ENCODE assay signal across 25 cellular contexts in genomic region chr17:76345377-76345945, GRCh38. TPM values are rescaled to one million over a fixed set of nuclear protein-coding genes. Genes with fewer than 3 reads are reported as not detected.
DNase-seq lines count a peak whose midpoint lies in the region; ATAC-seq and TF ChIP-seq lines count a peak whose summit lies in the region.
"Had no signal": no experiment of that assay in that cellular context is flagged by ENCODE, and none has a peak within 500 bp of the region (broad histone marks: within the 10 kb centered on the region; RNA-seq: fewer than 3 reads in every experiment).

No MANE protein-coding gene starts in this region.

- no peak overlapping the region for H3K4me3 Mint-ChIP-seq in activated CD4-positive, alpha-beta T cell treated with anti-CD3 and anti-CD28 coated beads for 36 hours
- no peak overlapping the region for H3K4me3 Mint-ChIP-seq in activated CD4-positive, alpha-beta T cell treated with anti-CD3 and anti-CD28 coated beads, Interleukin-2, amount 10 ng/mL, durations not matched to agents 7 days and 5 days
- peak overlapping the region; percentile 43 for H3K4me3 Mint-ChIP-seq in glutamatergic neuron (ENCODE audit: unreplicated experiment)
- H3K4me3 Mint-ChIP-seq: activated CD8-positive, alpha-beta memory T cell treated with anti-CD3 and anti-CD28 coated beads, Interleukin-2, amount 10 ng/mL, durations not matched to agents 7 days and 5 days; CD4-positive, alpha-beta T cell; central memory CD8-positive, alpha-beta T cell; effector memory CD8-positive, alpha-beta T cell; natural killer cell had no signal

- no peaks in the 10 kb centered on the region for H3K27me3 Mint-ChIP-seq in activated CD4-positive, alpha-beta T cell treated with anti-CD3 and anti-CD28 coated beads for 36 hours
- H3K27me3 Mint-ChIP-seq in activated CD4-positive, alpha-beta T cell treated with anti-CD3 and anti-CD28 coated beads, Interleukin-2, amount 10 ng/mL, durations not matched to agents 7 days and 5 days = no peaks in the 10 kb centered on the region
- H3K27me3 Mint-ChIP-seq in glutamatergic neuron (ENCODE audit: unreplicated experiment) = peaks cover 5% of the 10 kb centered on the region
- H3K27me3 Mint-ChIP-seq: activated CD8-positive, alpha-beta memory T cell treated with anti-CD3 and anti-CD28 coated beads, Interleukin-2, amount 10 ng/mL, durations not matched to agents 7 days and 5 days; CD4-positive, alpha-beta T cell; central memory CD8-positive, alpha-beta T cell; effector memory CD8-positive, alpha-beta T cell had no signal

- CTCF ChIA-PET in activated CD4-positive, alpha-beta T cell treated with anti-CD3 and anti-CD28 coated beads for 36 hours (lab: Charles Lee) = interaction anchor here (0.6 to 2.0 kb wide), 5 partner anchors 13 to 206 kb away, joined by 3 to 5 read pairs (median 4); no protein-coding TSS in a partner anchor
- CTCF ChIA-PET in activated CD4-positive, alpha-beta T cell treated with anti-CD3 and anti-CD28 coated beads, Interleukin-2, amount 10 ng/mL, durations not matched to agents 7 days and 5 days (lab: Charles Lee) = interaction anchor here (0.6 to 1.3 kb wide), 5 partner anchors 8 to 250 kb away, joined by 3 read pairs; partner anchors contain the start of gene PRPSAP1

- no peak for ATAC-seq in activated CD4-positive, alpha-beta T cell treated with anti-CD3 and anti-CD28 coated beads for 36 hours
- no peak for ATAC-seq in GM18867 (IDR thresholded peaks at IDR 0.05; ENCODE audit: unreplicated experiment)
- ATAC-seq: activated CD8-positive, alpha-beta memory T cell treated with anti-CD3 and anti-CD28 coated beads, Interleukin-2, amount 10 ng/mL, durations not matched to agents 7 days and 5 days; effector memory CD8-positive, alpha-beta T cell; natural killer cell; psoas muscle had no signal

- DNase-seq in activated CD4-positive, alpha-beta T cell treated with anti-CD3 and anti-CD28 coated beads for 36 hours = no peak
- DNase-seq in activated CD4-positive, alpha-beta T cell treated with anti-CD3 and anti-CD28 coated beads, Interleukin-2, amount 10 ng/mL, durations not matched to agents 7 days and 5 days = no peak
- peak; percentile 40 for DNase-seq in SW480 (ENCODE audit: low spot score)
- no peak for DNase-seq in glutamatergic neuron
- no peak for DNase-seq in mucosa of gallbladder (ENCODE audit: low spot score)
- no peak for DNase-seq in cortex of kidney (lab: John Stamatoyannopoulos, UW)
- DNase-seq in putamen (ENCODE audit: low spot score) = no peak
- DNase-seq: activated CD4-positive, alpha-beta T cell treated with anti-CD3 and anti-CD28 coated beads for 1 hour; activated CD8-positive, alpha-beta memory T cell treated with anti-CD3 and anti-CD28 coated beads, Interleukin-2, amount 10 ng/mL, durations not matched to agents 7 days and 5 days; activated gamma-delta T cell; amygdala; CD4-positive, alpha-beta T cell; effector memory CD8-positive, alpha-beta T cell; GOT3; islet precursor cell; mesenchymal stem cell; MG63; natural killer cell; NCI-H187 treated with DMSO at 0.1 percent for 48 hours; NCI-H524; psoas muscle; SJCRH30; T-helper 9 cell had no signal

- POLR2A ChIA-PET in activated CD4-positive, alpha-beta T cell treated with anti-CD3 and anti-CD28 coated beads for 36 hours (lab: Charles Lee) = interaction anchor here (0.5 kb wide), 1 partner anchor 160 kb away, joined by 3 read pairs; no protein-coding TSS in a partner anchor
- POLR2A ChIA-PET in activated CD4-positive, alpha-beta T cell treated with anti-CD3 and anti-CD28 coated beads, Interleukin-2, amount 10 ng/mL, durations not matched to agents 7 days and 5 days (lab: Charles Lee) = no interaction called here

- H3K4me1 Mint-ChIP-seq in activated CD4-positive, alpha-beta T cell treated with anti-CD3 and anti-CD28 coated beads for 36 hours = no peaks in the 10 kb centered on the region
- peaks cover 2% of the 10 kb centered on the region for H3K4me1 Mint-ChIP-seq in activated CD4-positive, alpha-beta T cell treated with anti-CD3 and anti-CD28 coated beads, Interleukin-2, amount 10 ng/mL, durations not matched to agents 7 days and 5 days
- peaks cover 9% of the 10 kb centered on the region for H3K4me1 Mint-ChIP-seq in glutamatergic neuron (ENCODE audit: low read depth, unreplicated experiment)
- H3K4me1 Mint-ChIP-seq: natural killer cell had no signal

- H3K36me3 Mint-ChIP-seq in activated CD4-positive, alpha-beta T cell treated with anti-CD3 and anti-CD28 coated beads for 36 hours (ENCODE audit: low read depth) = peaks cover 25% of the 10 kb centered on the region
- H3K36me3 Mint-ChIP-seq in activated CD4-positive, alpha-beta T cell treated with anti-CD3 and anti-CD28 coated beads, Interleukin-2, amount 10 ng/mL, durations not matched to agents 7 days and 5 days (ENCODE audit: low read depth) = peaks cover 27% of the 10 kb centered on the region
- H3K36me3 Mint-ChIP-seq in glutamatergic neuron (ENCODE audit: unreplicated experiment) = no peaks in the 10 kb centered on the region

- peak overlapping the region; percentile 1 for H3K27ac Mint-ChIP-seq in activated CD4-positive, alpha-beta T cell treated with anti-CD3 and anti-CD28 coated beads for 36 hours
- H3K27ac Mint-ChIP-seq in activated CD4-positive, alpha-beta T cell treated with anti-CD3 and anti-CD28 coated beads, Interleukin-2, amount 10 ng/mL, durations not matched to agents 7 days and 5 days = no peak overlapping the region
- H3K27ac Mint-ChIP-seq in glutamatergic neuron (ENCODE audit: unreplicated experiment) = peak overlapping the region; percentile 63
- H3K27ac Mint-ChIP-seq: activated CD8-positive, alpha-beta memory T cell treated with anti-CD3 and anti-CD28 coated beads, Interleukin-2, amount 10 ng/mL, durations not matched to agents 7 days and 5 days; CD4-positive, alpha-beta T cell; natural killer cell had no signal

- H3K9me3 Mint-ChIP-seq in activated CD4-positive, alpha-beta T cell treated with anti-CD3 and anti-CD28 coated beads for 36 hours (ENCODE audit: low read depth) = no peaks in the 10 kb centered on the region
- no peaks in the 10 kb centered on the region for H3K9me3 Mint-ChIP-seq in activated CD4-positive, alpha-beta T cell treated with anti-CD3 and anti-CD28 coated beads, Interleukin-2, amount 10 ng/mL, durations not matched to agents 7 days and 5 days
- peaks cover 3% of the 10 kb centered on the region for H3K9me3 Mint-ChIP-seq in glutamatergic neuron (ENCODE audit: unreplicated experiment)
- H3K9me3 Mint-ChIP-seq: CD4-positive, alpha-beta T cell; central memory CD8-positive, alpha-beta T cell; effector memory CD8-positive, alpha-beta T cell; natural killer cell had no signal

- TF ChIP-seq CTCF in glutamatergic neuron (IDR thresholded peaks at IDR 0.05; ENCODE audit: partially characterized antibody, unreplicated experiment) = no peak

- intact Hi-C loops in activated CD4-positive, alpha-beta T cell treated with anti-CD3 and anti-CD28 coated beads for 36 hours (cut with DNase I, micrococcal nuclease) = no loop called here

RNA-seq across cellular contexts. Expression of gene PRPSAP1, which starts 8.3 kb away (rescaled TPM):
- total RNA-seq in activated CD4-positive, alpha-beta T cell treated with anti-CD3 and anti-CD28 coated beads for 36 hours = 10 to 100 TPM; 26.7 to 34.9 TPM
- total RNA-seq in activated CD4-positive, alpha-beta T cell treated with anti-CD3 and anti-CD28 coated beads, Interleukin-2, amount 10 ng/mL, durations not matched to agents 7 days and 5 days = 10 to 100 TPM; 58.7 to 63.0 TPM
- total RNA-seq in glutamatergic neuron (ENCODE audit: unreplicated experiment) (68.5 TPM), mucosa of gallbladder (52.2 TPM)

RNA-seq across cellular contexts. Expression of gene QRICH2, which starts 37.4 kb away (rescaled TPM):
- 1 to 10 TPM in 1 of 2 experiments, under 1 TPM in 1; 0.63 to 1.2 TPM for total RNA-seq in activated CD4-positive, alpha-beta T cell treated with anti-CD3 and anti-CD28 coated beads for 36 hours
- total RNA-seq in activated CD4-positive, alpha-beta T cell treated with anti-CD3 and anti-CD28 coated beads, Interleukin-2, amount 10 ng/mL, durations not matched to agents 7 days and 5 days = 1 to 10 TPM; 3.6 to 3.7 TPM
- total RNA-seq in glutamatergic neuron (ENCODE audit: unreplicated experiment) (12.2 TPM), mucosa of gallbladder (3.8 TPM)

RNA-seq across cellular contexts. Expression of gene SPHK1, which starts 38.9 kb away (rescaled TPM):
- 10 to 100 TPM in 1 of 2 experiments, 1 to 10 TPM in 1; 7.4 to 11.7 TPM for total RNA-seq in activated CD4-positive, alpha-beta T cell treated with anti-CD3 and anti-CD28 coated beads for 36 hours
- total RNA-seq in activated CD4-positive, alpha-beta T cell treated with anti-CD3 and anti-CD28 coated beads, Interleukin-2, amount 10 ng/mL, durations not matched to agents 7 days and 5 days = 1 to 10 TPM; 1.4 to 1.6 TPM
- total RNA-seq in glutamatergic neuron (ENCODE audit: unreplicated experiment) = 3.1 TPM
- 4.0 TPM for total RNA-seq in mucosa of gallbladder
